8 cellular contexts compared by ENCODE assay signal in genomic region chr6:134170844-134171243, GRCh38.
DNase-seq lines count a peak whose midpoint lies in the region; ATAC-seq, FAIRE-seq and TF ChIP-seq lines count a peak whose summit lies in the region.

No MANE protein-coding gene starts in this region.

- dilution Hi-C loops in IMR-90 (cut with HindIII; ENCODE audit: low sequenced_read_pairs, unreplicated experiment), result no loop called here

- H3K27me3 ChIP-seq in IMR-90 (ENCODE audit: control insufficient read depth, insufficient read depth, low read length) (no peaks in the 10 kb centered on the region), MG63 (no peaks in the 10 kb centered on the region)

- intact Hi-C loops in IMR-90 (cut with micrococcal nuclease), result no loop called here

- no peak for TF ChIP-seq EP300 in A549 (IDR thresholded peaks at IDR 0.05)

- H3K36me3 Mint-ChIP-seq in chondrocyte (ENCODE audit: low read depth) (peaks cover 42% of the 10 kb centered on the region), mesothelial cell of epicardium (peaks cover 22% of the 10 kb centered on the region)

- no peak for TF ChIP-seq CTCF in A549 (IDR thresholded peaks at IDR 0.05)
- TF ChIP-seq CTCF in IMR-90 (conservative IDR thresholded peaks at IDR 0.05; ENCODE audit: low read depth, low read length), result no peak
- TF ChIP-seq CTCF in chondrocyte (IDR thresholded peaks at IDR 0.05), result peak; percentile 53
- TF ChIP-seq CTCF in mesothelial cell of epicardium (IDR thresholded peaks at IDR 0.05; ENCODE audit: unreplicated experiment), result peak; percentile 23

- H3K27ac ChIP-seq in A549 (peak overlapping the region in 1 of 2 experiments; percentile 63; a peak in 1 of 6 replicates), IMR-90 (ENCODE audit: insufficient read depth, low read length) (peak overlapping the region; percentile 37; the same call in 1 of the 2 replicates)

- no TSS peak for BruUV-seq in IMR-90 (replicated peaks; lab: Mats Ljungman, UMichigan)

- no peak overlapping the region for H2BK120ac ChIP-seq in IMR-90 (ENCODE audit: low read depth, low read length)

- no peak overlapping the region for H3K14ac ChIP-seq in IMR-90 (replicated peaks; ENCODE audit: low read depth, low read length)

- H3K36me3 ChIP-seq in IMR-90 (ENCODE audit: control insufficient read depth, insufficient read depth, low read length), result peaks cover 57% of the 10 kb centered on the region
- peaks cover 50% of the 10 kb centered on the region for H3K36me3 ChIP-seq in MG63

- H3K56ac ChIP-seq in IMR-90 (ENCODE audit: extremely low read depth, insufficient read depth, low read length), result no peak overlapping the region

- peak overlapping the region; percentile 93; the same call in 1 of the 2 replicates for H3K9ac ChIP-seq in IMR-90 (ENCODE audit: low read depth, low read length)

- H2AFZ ChIP-seq in IMR-90 (replicated peaks; ENCODE audit: low read length, poor library complexity), result no peak overlapping the region

- H4K91ac ChIP-seq in IMR-90 (ENCODE audit: insufficient read depth, low read depth, low read length), result no peak overlapping the region

- H4K8ac ChIP-seq in IMR-90 (ENCODE audit: low read depth in 2 of 2, low read length in 2 of 2), result no peak overlapping the region

- H3K9me1 ChIP-seq in IMR-90 (ENCODE audit: insufficient read depth, low read length), result peaks cover 10% of the 10 kb centered on the region

- H3K9me3 ChIP-seq in A549 (no peaks in the 10 kb centered on the region), IMR-90 (ENCODE audit: control insufficient read depth, insufficient read depth, low read length) (no peaks in the 10 kb centered on the region), MG63 (no peaks in the 10 kb centered on the region)

- no peak overlapping the region for H2AK9ac ChIP-seq in IMR-90 (replicated peaks; ENCODE audit: low read depth, low read length, poor library complexity)

- H3K27ac Mint-ChIP-seq in chondrocyte (ENCODE audit: unreplicated experiment), result peak overlapping the region; percentile 9
- H3K27ac Mint-ChIP-seq in mesothelial cell of epicardium, result peak overlapping the region; percentile 2

- WGBS in A549 (ENCODE audit: missing lambda C conversion rate), result 79% methylated on average over 10 of the region's 10 CpGs
- WGBS in IMR-90 (ENCODE audit: extremely low coverage in 2 of 2, insufficient read length in 1 of 2), 2 experiments, result no CpG with 5 or more reads among the region's 10 CpGs

- H3K9me3 Mint-ChIP-seq in chondrocyte (ENCODE audit: low read depth) (no peaks in the 10 kb centered on the region), mesothelial cell of epicardium (no peaks in the 10 kb centered on the region)

- peak overlapping the region; percentile 66 for H3K4me2 ChIP-seq in A549
- peak overlapping the region; percentile 99 for H3K4me2 ChIP-seq in IMR-90 (ENCODE audit: low read depth, low read length)

- CTCF ChIA-PET in A549 (lab: Yijun Ruan, JAX) (interaction anchor here (1.0 to 1.5 kb wide), 4 partner anchors 14 to 770 kb away, joined by 3 to 6 read pairs (median 4); no protein-coding TSS in a partner anchor), IMR-90 (lab: Yijun Ruan, JAX) (interaction anchor here (1.5 kb wide), 1 partner anchor 651 kb away, joined by 6 read pairs; no protein-coding TSS in a partner anchor)

- no peak overlapping the region for H3K18ac ChIP-seq in IMR-90 (ENCODE audit: low read depth, low read length)

- peak overlapping the region; percentile 5 for H2BK5ac ChIP-seq in IMR-90 (ENCODE audit: low read depth, low read length, poor library complexity, severe bottlenecking)

- TF ChIP-seq RAD21 in A549 (conservative IDR thresholded peaks at IDR 0.05 in 1 of 2, IDR thresholded peaks at IDR 0.05 in 1 of 2), result no peak
- TF ChIP-seq RAD21 in IMR-90 (IDR thresholded peaks at IDR 0.05; ENCODE audit: low read length), result no peak

- H2AK5ac ChIP-seq in IMR-90 (ENCODE audit: low read depth, low read length), result no peak overlapping the region

- 0 out of 2 replicates have a peak overlapping the region, but pooled peaks have one; percentile 37 for H3K23ac ChIP-seq in IMR-90 (ENCODE audit: low read depth, low read length)

- H2BK15ac ChIP-seq in IMR-90 (ENCODE audit: low read depth, low read length), result no peak overlapping the region

- TF ChIP-seq POLR2A in A549 (IDR thresholded peaks at IDR 0.05; ENCODE audit: low read length) (no peak), IMR-90 (IDR thresholded peaks at IDR 0.05; ENCODE audit: low read depth, low read length) (no peak)

- H3K4ac ChIP-seq in IMR-90 (ENCODE audit: low read depth, low read length), result no peak overlapping the region

- peaks cover 6 to 40% of the 10 kb centered on the region in 2 experiments; a peak in 3 of 4 replicates for H3K79me1 ChIP-seq in IMR-90 (ENCODE audit: low read depth in 1 of 2, low read length in 2 of 2)

- H3K4me1 ChIP-seq in A549 (peaks cover 42% of the 10 kb centered on the region; the same call in 2 of the 3 replicates), IMR-90 (ENCODE audit: control insufficient read depth, insufficient read depth, low read length) (peaks cover 2% of the 10 kb centered on the region)

- peak overlapping the region; percentile 99 for H3K4me3 Mint-ChIP-seq in chondrocyte (ENCODE audit: unreplicated experiment)
- peak overlapping the region; percentile 96 for H3K4me3 Mint-ChIP-seq in mesothelial cell of epicardium

- in situ Hi-C loops in IMR-90 (cut with MboI; ENCODE audit: low sequenced_read_pairs), result loop anchor here (5.0 to 10.0 kb wide), 2 partner anchors 244 to 471 kb away; no protein-coding TSS in a partner anchor

- H3K27me3 Mint-ChIP-seq in chondrocyte (ENCODE audit: low read depth) (no peaks in the 10 kb centered on the region), mesothelial cell of epicardium (ENCODE audit: low read depth) (peaks cover 10% of the 10 kb centered on the region)

- H4K5ac ChIP-seq in IMR-90 (ENCODE audit: low read depth, low read length), result no peak overlapping the region

- peaks cover 63% of the 10 kb centered on the region for H4K20me1 ChIP-seq in IMR-90 (ENCODE audit: insufficient read depth, low read length)

- POLR2A ChIA-PET in A549 (lab: Yijun Ruan, JAX), result interaction anchor here (1.5 kb wide), 1 partner anchor 346 kb away, joined by 5 read pairs; no protein-coding TSS in a partner anchor
- POLR2A ChIA-PET in IMR-90 (lab: Charles Lee; ENCODE audit: unreplicated experiment), result interaction anchor here (0.6 kb wide), 2 partner anchors 305 to 502 kb away, joined by 3 read pairs; no protein-coding TSS in a partner anchor

- H3K4me3 ChIP-seq in A549 (peak overlapping the region; percentile 81), IMR-90 (ENCODE audit: insufficient read depth, low read depth, low read length) (peak overlapping the region; percentile 62), MG63 (no peak overlapping the region)

- no peak for FAIRE-seq in A549 (lab: Jason Lieb, UNC)

- no peak overlapping the region for H2BK20ac ChIP-seq in IMR-90 (ENCODE audit: low read depth, low read length)

- ATAC-seq in A549 (no peak), IMR-90 (ENCODE audit: low read depth) (no peak)

- no peak for DNase-seq in A549 (ENCODE audit: low read depth in 1 of 2, low spot score in 1 of 2)
- peak; percentile 51 for DNase-seq in IMR-90
- no peak for DNase-seq in chondrocyte (ENCODE audit: low spot score)
- DNase-seq in mesothelial cell of epicardium (ENCODE audit: low spot score in 2 of 2, unreplicated experiment in 2 of 2), result peak; percentile 38 to 59
- DNase-seq in NCI-H2171 (lab: John Stamatoyannopoulos, UW), result no peak
- DNase-seq in MG63, result no peak
- DNase-seq in superior temporal gyrus (ENCODE audit: extremely low spot score), result no peak
- no peak for DNase-seq in activated CD8-positive, alpha-beta memory T cell treated with anti-CD3 and anti-CD28 coated beads for 24 hours

- peaks cover 52% of the 10 kb centered on the region for H3K4me1 Mint-ChIP-seq in chondrocyte (ENCODE audit: low read depth)
- H3K4me1 Mint-ChIP-seq in mesothelial cell of epicardium, result peaks cover 57% of the 10 kb centered on the region

TF ChIP-seq in A549, 52 proteins besides CTCF, POLR2A, EP300 and RAD21:
- TF ChIP-seq POLR2AphosphoS2 (conservative IDR thresholded peaks at IDR 0.05; ENCODE audit: low read length), result no peak
- no peak for TF ChIP-seq HOXA7 (CRISPR knock-in tag; IDR thresholded peaks at IDR 0.05)
- TF ChIP-seq E2F6 (IDR thresholded peaks at IDR 0.05; ENCODE audit: borderline replicate concordance, low read depth), result no peak
- no peak for TF ChIP-seq MAZ (IDR thresholded peaks at IDR 0.05; ENCODE audit: borderline replicate concordance, low read depth, low read length)
- TF ChIP-seq EHF (CRISPR knock-in tag; IDR thresholded peaks at IDR 0.05), result no peak
- no peak for TF ChIP-seq ESRRA (IDR thresholded peaks at IDR 0.05; ENCODE audit: borderline replicate concordance, low read length)
- TF ChIP-seq NR3C1 (IDR thresholded peaks at IDR 0.05), result no peak
- TF ChIP-seq HEYL (CRISPR knock-in tag; IDR thresholded peaks at IDR 0.05), result no peak

TF ChIP-seq in IMR-90, 13 proteins besides CTCF, POLR2A, EP300 and RAD21:
- TF ChIP-seq RFX5 (IDR thresholded peaks at IDR 0.05; ENCODE audit: low read depth, low read length), result no peak
- TF ChIP-seq RCOR1 (IDR thresholded peaks at IDR 0.05; ENCODE audit: insufficient replicate concordance, low read length), result no peak
- no peak for TF ChIP-seq BHLHE40 (IDR thresholded peaks at IDR 0.05; ENCODE audit: low read depth, low read length)
- TF ChIP-seq USF2 (IDR thresholded peaks at IDR 0.05; ENCODE audit: low read depth, low read length), result no peak
- TF ChIP-seq CEBPB (IDR thresholded peaks at IDR 0.05; ENCODE audit: low read depth, low read length), result no peak
- TF ChIP-seq ELK1 (IDR thresholded peaks at IDR 0.05; ENCODE audit: borderline replicate concordance, low read depth, low read length), result no peak

Comparison
In these comparisons a context has a peak if more than half of its experiments do, and no peak if none do; other contexts are left out.
1. DNase-seq: peak in IMR-90 (single experiment) and mesothelial cell of epicardium (2 of 2); none in A549 (0 of 2), chondrocyte (single experiment), NCI-H2171 (single experiment), MG63 (single experiment), superior temporal gyrus (single experiment) and activated CD8-positive, alpha-beta memory T cell treated with anti-CD3 and anti-CD28 coated beads for 24 hours (single experiment).
2. CTCF ChIP-seq: peak in chondrocyte (single experiment) and mesothelial cell of epicardium (single experiment); none in A549 (single experiment) and IMR-90 (single experiment).